Comparison of ENCODE assay signal across 1 cellular context in the genomic region with DNA sequence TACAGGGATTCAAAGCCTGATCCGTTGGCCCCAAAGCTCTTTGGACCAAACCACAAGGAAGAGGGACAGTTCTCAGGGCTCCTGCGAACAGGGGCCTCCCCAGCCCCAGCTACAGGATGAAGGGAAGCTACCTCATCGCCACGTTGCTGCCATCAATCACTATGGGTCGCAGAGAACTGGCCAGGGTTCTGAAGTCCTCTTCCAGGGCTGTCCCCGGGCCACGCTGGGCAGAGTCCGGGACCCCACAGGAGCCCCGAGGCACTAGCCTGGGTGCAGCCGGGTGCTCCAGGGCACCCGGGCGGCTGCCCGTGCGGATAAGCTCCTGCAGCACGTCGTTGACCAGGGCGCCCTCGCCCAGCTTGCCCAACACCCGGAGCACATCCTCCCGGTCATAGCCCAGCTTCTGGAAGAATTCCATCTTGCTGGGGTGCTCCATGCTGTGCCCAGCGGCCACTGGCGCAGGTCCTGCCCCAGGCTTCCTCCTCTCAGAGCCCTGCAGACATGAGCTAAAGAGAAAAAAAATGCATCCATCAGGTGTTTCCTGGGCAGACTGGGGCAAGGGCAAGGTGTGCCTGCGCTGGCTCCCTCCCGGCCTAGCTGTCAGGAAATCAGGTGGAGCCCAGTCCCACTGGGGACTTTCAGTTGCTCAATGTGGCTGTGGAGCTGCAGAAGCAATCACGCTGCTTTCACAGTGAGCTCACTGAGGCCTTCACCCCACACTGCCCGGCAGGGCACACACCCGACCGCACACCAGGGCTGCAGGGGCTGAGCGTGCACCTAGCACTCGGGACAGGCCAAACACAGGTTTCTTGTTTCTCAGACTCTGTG.
TF ChIP-seq lines count a peak whose summit lies in the region.

No MANE protein-coding gene starts in this region.

TF ChIP-seq in HepG2, 621 proteins besides CTCF, POLR2A, EP300 and RAD21 (continued from another document):
- TF ChIP-seq ZNF768 (CRISPR knock-in tag; IDR thresholded peaks at IDR 0.05), result peak; percentile 64; the same call in 1 of the 2 replicates
- 0 out of 2 replicates have a peak, but pooled peaks have one; percentile 28 for TF ChIP-seq HNRNPL (IDR thresholded peaks at IDR 0.05; ENCODE audit: low read depth, low read length)
- TF ChIP-seq, protein P1, sequence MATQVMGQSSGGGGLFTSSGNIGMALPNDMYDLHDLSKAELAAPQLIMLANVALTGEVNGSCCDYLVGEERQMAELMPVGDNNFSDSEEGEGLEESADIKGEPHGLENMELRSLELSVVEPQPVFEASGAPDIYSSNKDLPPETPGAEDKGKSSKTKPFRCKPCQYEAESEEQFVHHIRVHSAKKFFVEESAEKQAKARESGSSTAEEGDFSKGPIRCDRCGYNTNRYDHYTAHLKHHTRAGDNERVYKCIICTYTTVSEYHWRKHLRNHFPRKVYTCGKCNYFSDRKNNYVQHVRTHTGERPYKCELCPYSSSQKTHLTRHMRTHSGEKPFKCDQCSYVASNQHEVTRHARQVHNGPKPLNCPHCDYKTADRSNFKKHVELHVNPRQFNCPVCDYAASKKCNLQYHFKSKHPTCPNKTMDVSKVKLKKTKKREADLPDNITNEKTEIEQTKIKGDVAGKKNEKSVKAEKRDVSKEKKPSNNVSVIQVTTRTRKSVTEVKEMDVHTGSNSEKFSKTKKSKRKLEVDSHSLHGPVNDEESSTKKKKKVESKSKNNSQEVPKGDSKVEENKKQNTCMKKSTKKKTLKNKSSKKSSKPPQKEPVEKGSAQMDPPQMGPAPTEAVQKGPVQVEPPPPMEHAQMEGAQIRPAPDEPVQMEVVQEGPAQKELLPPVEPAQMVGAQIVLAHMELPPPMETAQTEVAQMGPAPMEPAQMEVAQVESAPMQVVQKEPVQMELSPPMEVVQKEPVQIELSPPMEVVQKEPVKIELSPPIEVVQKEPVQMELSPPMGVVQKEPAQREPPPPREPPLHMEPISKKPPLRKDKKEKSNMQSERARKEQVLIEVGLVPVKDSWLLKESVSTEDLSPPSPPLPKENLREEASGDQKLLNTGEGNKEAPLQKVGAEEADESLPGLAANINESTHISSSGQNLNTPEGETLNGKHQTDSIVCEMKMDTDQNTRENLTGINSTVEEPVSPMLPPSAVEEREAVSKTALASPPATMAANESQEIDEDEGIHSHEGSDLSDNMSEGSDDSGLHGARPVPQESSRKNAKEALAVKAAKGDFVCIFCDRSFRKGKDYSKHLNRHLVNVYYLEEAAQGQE (IDR thresholded peaks at IDR 0.05; ENCODE audit: borderline replicate concordance in 1 of 2, low read depth in 1 of 2, low read length in 2 of 2), result peak; percentile 31 to 86
- TF ChIP-seq, protein P2, sequence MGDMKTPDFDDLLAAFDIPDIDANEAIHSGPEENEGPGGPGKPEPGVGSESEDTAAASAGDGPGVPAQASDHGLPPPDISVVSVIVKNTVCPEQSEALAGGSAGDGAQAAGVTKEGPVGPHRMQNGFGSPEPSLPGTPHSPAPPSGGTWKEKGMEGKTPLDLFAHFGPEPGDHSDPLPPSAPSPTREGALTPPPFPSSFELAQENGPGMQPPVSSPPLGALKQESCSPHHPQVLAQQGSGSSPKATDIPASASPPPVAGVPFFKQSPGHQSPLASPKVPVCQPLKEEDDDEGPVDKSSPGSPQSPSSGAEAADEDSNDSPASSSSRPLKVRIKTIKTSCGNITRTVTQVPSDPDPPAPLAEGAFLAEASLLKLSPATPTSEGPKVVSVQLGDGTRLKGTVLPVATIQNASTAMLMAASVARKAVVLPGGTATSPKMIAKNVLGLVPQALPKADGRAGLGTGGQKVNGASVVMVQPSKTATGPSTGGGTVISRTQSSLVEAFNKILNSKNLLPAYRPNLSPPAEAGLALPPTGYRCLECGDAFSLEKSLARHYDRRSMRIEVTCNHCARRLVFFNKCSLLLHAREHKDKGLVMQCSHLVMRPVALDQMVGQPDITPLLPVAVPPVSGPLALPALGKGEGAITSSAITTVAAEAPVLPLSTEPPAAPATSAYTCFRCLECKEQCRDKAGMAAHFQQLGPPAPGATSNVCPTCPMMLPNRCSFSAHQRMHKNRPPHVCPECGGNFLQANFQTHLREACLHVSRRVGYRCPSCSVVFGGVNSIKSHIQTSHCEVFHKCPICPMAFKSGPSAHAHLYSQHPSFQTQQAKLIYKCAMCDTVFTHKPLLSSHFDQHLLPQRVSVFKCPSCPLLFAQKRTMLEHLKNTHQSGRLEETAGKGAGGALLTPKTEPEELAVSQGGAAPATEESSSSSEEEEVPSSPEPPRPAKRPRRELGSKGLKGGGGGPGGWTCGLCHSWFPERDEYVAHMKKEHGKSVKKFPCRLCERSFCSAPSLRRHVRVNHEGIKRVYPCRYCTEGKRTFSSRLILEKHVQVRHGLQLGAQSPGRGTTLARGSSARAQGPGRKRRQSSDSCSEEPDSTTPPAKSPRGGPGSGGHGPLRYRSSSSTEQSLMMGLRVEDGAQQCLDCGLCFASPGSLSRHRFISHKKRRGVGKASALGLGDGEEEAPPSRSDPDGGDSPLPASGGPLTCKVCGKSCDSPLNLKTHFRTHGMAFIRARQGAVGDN (CRISPR knock-in tag; IDR thresholded peaks at IDR 0.05), result 0 out of 2 replicates have a peak, but pooled peaks have one; percentile 5
- no peak for TF ChIP-seq ZNF605 (CRISPR knock-in tag; IDR thresholded peaks at IDR 0.05)
- TF ChIP-seq ZSCAN29 (CRISPR knock-in tag; conservative IDR thresholded peaks at IDR 0.05), result 0 out of 2 replicates have a peak, but pooled peaks have one; percentile 1
- no peak for TF ChIP-seq FOXP1 (IDR thresholded peaks at IDR 0.05)
- no peak for TF ChIP-seq FOXP1 (CRISPR knock-in tag; IDR thresholded peaks at IDR 0.05)
TF ChIP-seq in HepG2: peak in this region for 6.
